Comparison of ENCODE assay signal across 27 cellular contexts in genomic region chr2:146129231-146129630, GRCh38.
"Had no signal": no experiment of that assay in that cellular context is flagged by ENCODE, and none has a peak within 500 bp of the region (broad histone marks: within the 10 kb centered on the region; RNA-seq: fewer than 3 reads in every experiment).

No MANE protein-coding gene starts in this region.

- H3K36me3 ChIP-seq: brain microvascular endothelial cell, colonic mucosa, esophagus muscularis mucosa, gastrocnemius medialis, heart left ventricle had no signal

- H3K27me3 Mint-ChIP-seq: activated CD4-positive, alpha-beta memory T cell treated with anti-CD3 and anti-CD28 coated beads for 36 hours; activated CD4-positive, alpha-beta T cell treated with anti-CD3 and anti-CD28 coated beads for 36 hours; activated CD4-positive, alpha-beta T cell treated with anti-CD3 and anti-CD28 coated beads, Interleukin-2, amount 10 ng/mL, durations not matched to agents 24 days and 14 days; activated CD8-positive, alpha-beta memory T cell treated with anti-CD3 and anti-CD28 coated beads, Interleukin-2, amount 10 ng/mL, durations not matched to agents 7 days and 5 days; activated naive CD8-positive, alpha-beta T cell had no signal

- H3K4me3 Mint-ChIP-seq: activated CD4-positive, alpha-beta memory T cell treated with anti-CD3 and anti-CD28 coated beads for 36 hours; activated CD4-positive, alpha-beta T cell treated with anti-CD3 and anti-CD28 coated beads for 36 hours; activated CD4-positive, alpha-beta T cell treated with anti-CD3 and anti-CD28 coated beads, Interleukin-2, amount 10 ng/mL, durations not matched to agents 24 days and 14 days; activated CD8-positive, alpha-beta memory T cell treated with anti-CD3 and anti-CD28 coated beads, Interleukin-2, amount 10 ng/mL, durations not matched to agents 7 days and 5 days; activated CD8-positive, alpha-beta T cell treated with anti-CD3 and anti-CD28 coated beads, Interleukin-2, amount 10 ng/mL, durations not matched to agents 7 days and 5 days; activated naive CD8-positive, alpha-beta T cell; activated T-cell treated with anti-CD3 and anti-CD28 coated beads, Interleukin-2, amount 50 U/mL, for 72 hours had no signal

- H3K27ac Mint-ChIP-seq: activated CD4-positive, alpha-beta memory T cell treated with anti-CD3 and anti-CD28 coated beads for 36 hours; activated CD4-positive, alpha-beta T cell treated with anti-CD3 and anti-CD28 coated beads for 36 hours; activated CD4-positive, alpha-beta T cell treated with anti-CD3 and anti-CD28 coated beads, Interleukin-2, amount 10 ng/mL, durations not matched to agents 24 days and 14 days; activated CD8-positive, alpha-beta memory T cell treated with anti-CD3 and anti-CD28 coated beads, Interleukin-2, amount 10 ng/mL, durations not matched to agents 7 days and 5 days; activated CD8-positive, alpha-beta T cell treated with anti-CD3 and anti-CD28 coated beads, Interleukin-2, amount 10 ng/mL, durations not matched to agents 7 days and 5 days; activated naive CD8-positive, alpha-beta T cell; activated T-cell treated with anti-CD3 and anti-CD28 coated beads, Interleukin-2, amount 50 U/mL, for 72 hours had no signal

- H3K27me3 ChIP-seq: brain microvascular endothelial cell, colonic mucosa, esophagus muscularis mucosa, foreskin keratinocyte, gastrocnemius medialis, heart left ventricle had no signal

- H3K36me3 Mint-ChIP-seq: activated CD4-positive, alpha-beta memory T cell treated with anti-CD3 and anti-CD28 coated beads for 36 hours; activated CD8-positive, alpha-beta memory T cell treated with anti-CD3 and anti-CD28 coated beads, Interleukin-2, amount 10 ng/mL, durations not matched to agents 7 days and 5 days; activated naive CD8-positive, alpha-beta T cell had no signal

- H3K9me3 ChIP-seq: colonic mucosa, esophagus muscularis mucosa, gastrocnemius medialis, heart left ventricle had no signal

- H3K4me1 Mint-ChIP-seq: activated CD4-positive, alpha-beta T cell treated with anti-CD3 and anti-CD28 coated beads for 36 hours; activated CD4-positive, alpha-beta T cell treated with anti-CD3 and anti-CD28 coated beads, Interleukin-2, amount 10 ng/mL, durations not matched to agents 24 days and 14 days; activated CD8-positive, alpha-beta memory T cell treated with anti-CD3 and anti-CD28 coated beads, Interleukin-2, amount 10 ng/mL, durations not matched to agents 7 days and 5 days had no signal

- H3K4me1 ChIP-seq: colonic mucosa, esophagus muscularis mucosa, gastrocnemius medialis, heart left ventricle had no signal

- H3K9me3 Mint-ChIP-seq: activated CD4-positive, alpha-beta T cell treated with anti-CD3 and anti-CD28 coated beads, Interleukin-2, amount 10 ng/mL, durations not matched to agents 24 days and 14 days had no signal

- ATAC-seq: activated CD4-positive, alpha-beta T cell treated with anti-CD3 and anti-CD28 coated beads for 36 hours; activated CD8-positive, alpha-beta memory T cell treated with anti-CD3 and anti-CD28 coated beads, Interleukin-2, amount 10 ng/mL, durations not matched to agents 7 days and 5 days; activated CD8-positive, alpha-beta T cell treated with anti-CD3 and anti-CD28 coated beads, Interleukin-2, amount 10 ng/mL, durations not matched to agents 7 days and 5 days; activated T-cell treated with anti-CD3 and anti-CD28 coated beads, Interleukin-2, amount 50 U/mL, for 72 hours; foreskin keratinocyte; gastrocnemius medialis; heart left ventricle had no signal

- DNase-seq: activated CD4-positive, alpha-beta memory T cell treated with anti-CD3 and anti-CD28 coated beads for 36 hours; activated CD4-positive, alpha-beta T cell treated with anti-CD3 and anti-CD28 coated beads for 36 hours; activated CD4-positive, alpha-beta T cell treated with anti-CD3 and anti-CD28 coated beads, Interleukin-2, amount 10 ng/mL, durations not matched to agents 24 days and 14 days; activated CD4-positive, CD25-positive, alpha-beta regulatory T cell; activated CD4-positive, CD25-positive, alpha-beta regulatory T cell treated with anti-CD3 and anti-CD28 coated beads, Interleukin-2, amount 50 U/mL, for 72 hours; activated CD8-positive, alpha-beta memory T cell treated with anti-CD3 and anti-CD28 coated beads, Interleukin-2, amount 10 ng/mL, durations not matched to agents 7 days and 5 days; activated CD8-positive, alpha-beta memory T cell treated with anti-CD3 and anti-CD28 coated beads, Interleukin-2, amount 50 U/mL, for 4 hours; activated CD8-positive, alpha-beta T cell treated with anti-CD3 and anti-CD28 coated beads, Interleukin-2, amount 10 ng/mL, durations not matched to agents 7 days and 5 days; activated gamma-delta T cell; activated naive CD4-positive, alpha-beta T cell treated with anti-CD3 and anti-CD28 coated beads, Interleukin-2, amount 50 U/mL, for 16 hours; activated naive CD4-positive, alpha-beta T cell treated with Interleukin-2 at 50 U/mL for 16 hours; activated T-cell treated with anti-CD3 and anti-CD28 coated beads, Interleukin-2, amount 50 U/mL, for 1 hour; activated T-cell treated with anti-CD3 and anti-CD28 coated beads, Interleukin-2, amount 50 U/mL, for 72 hours; amniotic stem cell; anterior cingulate cortex; brain microvascular endothelial cell; caudate nucleus; colonic mucosa; effector CD8-positive, alpha-beta T cell; erythroblast; gastrocnemius medialis; glutamatergic neuron; heart left ventricle; T-helper 2 cell had no signal

- H3K27ac ChIP-seq: brain microvascular endothelial cell, colonic mucosa, esophagus muscularis mucosa, foreskin keratinocyte, gastrocnemius medialis, heart left ventricle had no signal

- H3K4me3 ChIP-seq: colonic mucosa, esophagus muscularis mucosa, gastrocnemius medialis, heart left ventricle had no signal
